ENCODE assay signal across 10 cellular contexts in the genomic region with DNA sequence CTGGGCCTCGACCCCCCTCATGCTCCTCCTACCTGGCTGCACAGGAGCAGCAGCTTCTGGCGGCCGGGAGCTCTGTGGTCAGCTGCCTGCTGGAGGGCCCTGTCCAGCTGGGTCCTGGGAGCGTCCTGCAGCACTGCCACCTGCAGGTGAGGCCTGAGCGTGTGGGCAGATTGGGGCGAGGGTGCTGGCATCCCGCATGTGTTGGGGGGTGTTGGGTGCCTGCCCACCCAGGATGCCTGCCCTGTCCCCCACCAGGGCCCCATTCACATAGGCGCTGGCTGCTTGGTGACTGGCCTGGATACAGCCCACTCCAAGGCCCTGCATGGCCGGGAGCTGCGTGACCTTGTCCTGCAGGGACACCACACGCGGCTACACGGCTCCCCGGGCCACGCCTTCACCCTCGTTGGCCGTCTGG. TPM values are rescaled to one million over a fixed set of nuclear protein-coding genes. Genes with fewer than 3 reads are reported as not detected.
DNase-seq lines count a peak whose midpoint lies in the region; ATAC-seq, FAIRE-seq and TF ChIP-seq lines count a peak whose summit lies in the region.
"Had no signal": no experiment of that assay in that cellular context is flagged by ENCODE, and none has a peak within 500 bp of the region (broad histone marks: within the 10 kb centered on the region; RNA-seq: fewer than 3 reads in every experiment).

No MANE protein-coding gene starts in this region.

- no peaks in the 10 kb centered on the region for H4K20me1 ChIP-seq in mammary epithelial cell (ENCODE audit: insufficient read depth, low read length)

- CTCF ChIA-PET in mammary epithelial cell (lab: Charles Lee; ENCODE audit: low non-redundant PET), result interaction anchor here (1.0 kb wide), 1 partner anchor 90 kb away, joined by 3 read pairs; no protein-coding TSS in a partner anchor

- DNase-seq in T47D (ENCODE audit: low read depth in 1 of 2, low spot score in 1 of 2) (peak; percentile 61 to 72), mammary epithelial cell (no peak), astrocyte of the spinal cord (ENCODE audit: low read depth, low spot score) (peak; percentile 18), kidney (no peak), aorta (no peak), lower leg skin (ENCODE audit: low spot score in 2 of 2) (no peak), putamen (ENCODE audit: low spot score) (no peak)
- DNase-seq: GOT3, NCI-H1694 had no signal

- H3K4me3 ChIP-seq in mammary epithelial cell (replicated peaks in 1 of 3; ENCODE audit: insufficient read depth in 1 of 3, low read depth in 2 of 3, low read length in 3 of 3) (no peak overlapping the region), astrocyte of the spinal cord (ENCODE audit: low read depth, low read length) (no peak overlapping the region), kidney (ENCODE audit: low read length in 2 of 2) (no peak overlapping the region), aorta (ENCODE audit: low read length in 2 of 2) (no peak overlapping the region), lower leg skin (ENCODE audit: low read depth, poor library complexity, severe bottlenecking) (no peak overlapping the region)

- H3K27me3 ChIP-seq in mammary epithelial cell (ENCODE audit: insufficient read depth, low read length) (no peaks in the 10 kb centered on the region), aorta (ENCODE audit: control insufficient read depth in 1 of 2, insufficient read depth in 2 of 2, low read length in 1 of 2) (no peaks in the 10 kb centered on the region)

- intact Hi-C loops in mammary epithelial cell (cut with micrococcal nuclease), result loop anchor here (5.0 kb wide), 1 partner anchor 74 kb away; no protein-coding TSS in a partner anchor
- intact Hi-C loops in kidney (cut with DNase I), result no loop called here
- intact Hi-C loops in aorta (cut with DNase I), result no loop called here
- intact Hi-C loops in lower leg skin (cut with DNase I; ENCODE audit: low total_unique reads), result no loop called here

- TF ChIP-seq CTCF in mammary epithelial cell (conservative IDR thresholded peaks at IDR 0.05 in 1 of 2, IDR thresholded peaks at IDR 0.05 in 1 of 2; ENCODE audit: extremely low read depth in 1 of 2, insufficient read depth in 1 of 2, low read depth in 1 of 2, low read length in 2 of 2), result peak in 1 of 2 donors; percentile 46
- TF ChIP-seq CTCF in astrocyte of the spinal cord (IDR thresholded peaks at IDR 0.05; ENCODE audit: low read depth, low read length), result peak; percentile 64
- peak; percentile 49 for TF ChIP-seq CTCF in kidney (IDR thresholded peaks at IDR 0.05; ENCODE audit: borderline replicate concordance, extremely low read depth, insufficient read depth)
- no peak for TF ChIP-seq CTCF in lower leg skin (IDR thresholded peaks at IDR 0.05)

- H3K9ac ChIP-seq in mammary epithelial cell (ENCODE audit: insufficient read depth, low read length) (no peak overlapping the region), kidney (ENCODE audit: low read length in 2 of 2) (no peak overlapping the region)

- in situ Hi-C loops in T47D (cut with HindIII; ENCODE audit: low pct_unique_long_range_greater_than_20kb, low sequenced_read_pairs) (no loop called here), mammary epithelial cell (cut with MboI; ENCODE audit: low sequenced_read_pairs in 2 of 2) (no loop called here), astrocyte of the spinal cord (cut with HindIII; ENCODE audit: low sequenced_read_pairs) (no loop called here)

- H3K4me2 ChIP-seq in mammary epithelial cell (ENCODE audit: insufficient read depth, low read depth, low read length), result no peak overlapping the region

- 89% methylated on average over 13 of the region's 17 CpGs for WGBS in mammary epithelial cell (ENCODE audit: low coverage, missing lambda C conversion rate)
- WGBS in aorta, 2 donors, result 67 to 69% methylated on average over 15 to 17 of the region's 17 CpGs
- 83 to 88% methylated on average over 9 to 15 of the region's 17 CpGs for WGBS in lower leg skin, 2 donors

- BruUV-seq in mammary epithelial cell (replicated peaks; lab: Mats Ljungman, UMichigan), result no TSS peak

- dilution Hi-C loops in mammary epithelial cell (cut with HindIII; ENCODE audit: low sequenced_read_pairs), result no loop called here

- H3K79me2 ChIP-seq in mammary epithelial cell (ENCODE audit: insufficient read depth, low read length), result no peaks in the 10 kb centered on the region

- no peak overlapping the region for H3K27ac ChIP-seq in mammary epithelial cell (ENCODE audit: insufficient read depth, low read depth, low read length)
- no peak overlapping the region for H3K27ac ChIP-seq in kidney (ENCODE audit: low read depth in 2 of 2, low read length in 2 of 2)
- no peak overlapping the region for H3K27ac ChIP-seq in aorta (ENCODE audit: low read depth in 1 of 2, low read length in 2 of 2)

- ATAC-seq in aorta (ENCODE audit: low FRiP score) (peak; percentile 51), HG03354 (IDR thresholded peaks at IDR 0.05; ENCODE audit: poor library complexity, severe bottlenecking, unreplicated experiment) (no peak)

- H3K4me1 ChIP-seq in mammary epithelial cell (ENCODE audit: insufficient read depth, low read length) (peaks cover 13% of the 10 kb centered on the region), kidney (ENCODE audit: control insufficient read depth in 1 of 2, insufficient read depth in 1 of 2, low read depth in 1 of 2, low read length in 2 of 2) (no peaks in the 10 kb centered on the region), aorta (ENCODE audit: control insufficient read depth in 1 of 2, insufficient read depth in 2 of 2, low read length in 2 of 2) (no peaks in the 10 kb centered on the region)

- no peaks in the 10 kb centered on the region for H3K36me3 ChIP-seq in mammary epithelial cell (ENCODE audit: insufficient read depth, low read length)
- H3K36me3 ChIP-seq in kidney (ENCODE audit: control insufficient read depth in 1 of 2, insufficient read depth in 2 of 2, low read length in 2 of 2), result peaks cover 0 to 4% of the 10 kb centered on the region in 2 donors
- H3K36me3 ChIP-seq in aorta (ENCODE audit: control insufficient read depth in 1 of 2, insufficient read depth in 2 of 2, low read length in 1 of 2), result no peaks in the 10 kb centered on the region

- FAIRE-seq in kidney (lab: Jason Lieb, UNC), result no peak

- H3K9me3 ChIP-seq in mammary epithelial cell (replicated peaks; ENCODE audit: insufficient read depth, low read length) (no peaks in the 10 kb centered on the region), kidney (ENCODE audit: control insufficient read depth in 1 of 2, low read length in 2 of 2) (no peaks in the 10 kb centered on the region), aorta (ENCODE audit: control insufficient read depth, low read length) (no peaks in the 10 kb centered on the region)

- H2AFZ ChIP-seq in mammary epithelial cell (ENCODE audit: low read depth, low read length), result no peak overlapping the region

- TF ChIP-seq POLR2A in lower leg skin (IDR thresholded peaks at IDR 0.05), result no peak

RNA-seq across cellular contexts. Expression of a gene that starts 16.5 kb away (rescaled TPM):
- total RNA-seq in mammary epithelial cell (10 to 100 TPM; 12.2 to 12.7 TPM), kidney (32.5 TPM), aorta (10 to 100 TPM; 11.0 to 14.8 TPM), lower leg skin (10 to 100 TPM; 17.9 to 31.7 (median 23.4) TPM)
- polyA plus RNA-seq in mammary epithelial cell (8.0 TPM), kidney (ENCODE audit: insufficient read depth, low read depth, low replicate concordance) (18.7 TPM), aorta (10 to 100 TPM in 1 of 2 donors, 1 to 10 TPM in 1; 5.4 to 21.2 TPM)
- polyA minus RNA-seq in mammary epithelial cell, result 6.9 TPM

RNA-seq across cellular contexts. Expression of a gene that starts 32.0 kb away (rescaled TPM):
- total RNA-seq in mammary epithelial cell, result 10 to 100 TPM; 14.0 to 14.5 TPM
- 7.9 TPM for polyA plus RNA-seq in mammary epithelial cell
- polyA minus RNA-seq in mammary epithelial cell, result 48.9 TPM
- total RNA-seq in kidney, result 28.6 TPM
- 10.6 TPM for polyA plus RNA-seq in kidney (ENCODE audit: insufficient read depth, low read depth, low replicate concordance)
- total RNA-seq in aorta, result 10 to 100 TPM; 28.3 to 39.5 TPM
- polyA plus RNA-seq in aorta, result 1 to 10 TPM; 4.1 to 8.5 TPM
- total RNA-seq in lower leg skin, result 10 to 100 TPM in 1 of 4 donors, 1 to 10 TPM in 3; 7.0 to 12.9 (median 9.5) TPM

RNA-seq across cellular contexts. Expression of a gene that starts 52.4 kb away (rescaled TPM):
- total RNA-seq in mammary epithelial cell (10 to 100 TPM; 42.7 to 52.0 TPM), kidney (69.7 TPM), aorta (10 to 100 TPM; 35.7 to 44.6 TPM), lower leg skin (10 to 100 TPM; 36.0 to 95.7 (median 48.3) TPM)
- polyA plus RNA-seq in mammary epithelial cell (35.7 TPM), kidney (ENCODE audit: insufficient read depth, low read depth, low replicate concordance) (42.9 TPM), aorta (10 to 100 TPM; 18.2 to 96.2 TPM)
- polyA minus RNA-seq in mammary epithelial cell, result 39.0 TPM

RNA-seq across cellular contexts. Expression of a gene that starts 52.7 kb away (rescaled TPM):
- total RNA-seq in mammary epithelial cell (100 to 1,000 TPM; 147 to 305 TPM), kidney (246 TPM), aorta (100 to 1,000 TPM; 137 to 175 TPM), lower leg skin (100 to 1,000 TPM; 138 to 233 (median 143) TPM)
- polyA plus RNA-seq in mammary epithelial cell (107 TPM), kidney (ENCODE audit: insufficient read depth, low read depth, low replicate concordance) (92.9 TPM), aorta (10 to 100 TPM; 15.3 to 55.2 TPM)
- polyA minus RNA-seq in mammary epithelial cell, result 517 TPM

Comparison
In these comparisons a context has a peak if more than half of its experiments do, and no peak if none do; other contexts are left out.
1. DNase-seq: peak in T47D (2 of 2) and astrocyte of the spinal cord (single experiment); none in mammary epithelial cell (single experiment), kidney (single experiment), aorta (0 of 2), lower leg skin (0 of 2) and putamen (single experiment).
2. CTCF ChIP-seq: peak in astrocyte of the spinal cord (single experiment) and kidney (single experiment); none in lower leg skin (0 of 3).